In the genomic region with DNA sequence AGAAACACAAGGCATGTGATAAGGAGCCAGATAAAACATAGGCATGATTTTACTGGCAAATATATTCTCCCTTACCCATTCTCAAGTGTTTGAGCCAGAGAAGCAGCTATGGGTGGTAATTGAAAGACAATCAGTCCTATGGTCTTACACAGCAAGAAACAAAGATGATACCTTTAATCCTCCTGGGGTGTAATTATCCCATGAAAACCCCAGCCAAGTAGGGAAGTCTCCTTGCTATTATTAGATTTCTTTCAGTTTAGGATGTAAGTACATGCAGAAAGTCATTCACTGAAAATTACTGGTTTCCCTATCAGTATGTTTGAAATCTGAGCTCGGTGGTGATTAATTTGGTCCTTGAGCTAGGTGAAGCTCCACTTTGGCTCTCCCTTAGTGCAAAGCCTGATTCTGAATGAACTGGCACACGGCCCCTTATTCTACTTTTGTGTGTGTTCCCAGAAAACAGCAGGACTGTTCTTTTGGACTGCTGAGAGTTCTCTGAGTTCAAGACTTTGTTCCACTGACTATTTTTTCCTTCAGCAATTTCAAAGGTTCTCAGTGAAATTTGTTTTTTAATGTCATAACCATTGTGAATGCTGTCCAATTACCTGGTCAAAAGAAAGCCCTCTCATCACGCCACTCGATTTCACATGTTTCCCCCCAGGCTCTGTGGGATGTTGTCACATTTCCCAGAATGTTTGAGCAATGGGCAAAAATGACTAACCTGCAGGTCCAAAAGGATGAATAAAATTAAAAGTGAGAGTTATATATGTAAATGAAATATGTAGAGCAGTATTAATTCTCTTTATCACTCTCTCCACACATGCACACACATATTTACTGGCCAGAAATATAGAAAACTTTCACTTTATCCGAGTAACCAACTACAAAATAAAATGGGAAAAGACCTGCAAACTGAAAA, we compare ENCODE assay signal across 12 cellular contexts.
DNase-seq lines count a peak whose midpoint lies in the region; ATAC-seq, FAIRE-seq and TF ChIP-seq lines count a peak whose summit lies in the region.
"Had no signal": no experiment of that assay in that cellular context is flagged by ENCODE, and none has a peak within 500 bp of the region (broad histone marks: within the 10 kb centered on the region; RNA-seq: fewer than 3 reads in every experiment).

No MANE protein-coding gene starts in this region.

- ATAC-seq in HG03565 (IDR thresholded peaks at IDR 0.05; ENCODE audit: unreplicated experiment), result no peak
- ATAC-seq in HG02870 (IDR thresholded peaks at IDR 0.05; ENCODE audit: unreplicated experiment), result no peak
- ATAC-seq: gastroesophageal sphincter, left ventricle myocardium superior had no signal

- H3K4me1 ChIP-seq in astrocyte (ENCODE audit: insufficient read depth, low read length) (peaks cover 16% of the 10 kb centered on the region), neuronal stem cell (ENCODE audit: control insufficient read depth in 2 of 2, insufficient read depth in 1 of 2, low read depth in 1 of 2, low read length in 2 of 2) (peaks cover 6 to 10% of the 10 kb centered on the region in 2 donors)

- no peak overlapping the region for H2BK12ac ChIP-seq in neuronal stem cell (ENCODE audit: low read length)

- H3K23ac ChIP-seq in neuronal stem cell (ENCODE audit: low read depth, low read length, poor library complexity), result no peak overlapping the region

- H2AK5ac ChIP-seq in neuronal stem cell (ENCODE audit: low read depth, low read length), result no peak overlapping the region

- H3K36me3 ChIP-seq in astrocyte (ENCODE audit: insufficient read depth, low read length), result no peaks in the 10 kb centered on the region
- no peaks in the 10 kb centered on the region for H3K36me3 ChIP-seq in neuronal stem cell (replicated peaks in 1 of 2; ENCODE audit: control insufficient read depth in 2 of 2, insufficient read depth in 2 of 2, low read length in 2 of 2)
- H3K36me3 ChIP-seq: gastroesophageal sphincter had no signal

- H3K4me2 ChIP-seq in astrocyte (ENCODE audit: low read length) (no peak overlapping the region), neuronal stem cell (ENCODE audit: insufficient read depth, low read length, poor library complexity, severe bottlenecking) (no peak overlapping the region)

- peaks cover 23% of the 10 kb centered on the region for H3K4me1 Mint-ChIP-seq in astrocyte (ENCODE audit: low read depth, unreplicated experiment)

- no peak overlapping the region for H4K91ac ChIP-seq in neuronal stem cell (ENCODE audit: low read depth, low read length, poor library complexity)

- H3K14ac ChIP-seq in neuronal stem cell (ENCODE audit: low read length), result no peak overlapping the region

- H3K9me3 Mint-ChIP-seq in astrocyte (ENCODE audit: unreplicated experiment), result no peaks in the 10 kb centered on the region
- H3K9me3 Mint-ChIP-seq: H9 had no signal

- no peaks in the 10 kb centered on the region for H3K79me2 ChIP-seq in astrocyte (ENCODE audit: insufficient read depth, low read length)

- H3K4ac ChIP-seq in neuronal stem cell (ENCODE audit: low read length), result no peak overlapping the region

- no peak overlapping the region for H3K18ac ChIP-seq in neuronal stem cell (ENCODE audit: low read length)

- H2AFZ ChIP-seq in astrocyte (ENCODE audit: low read depth, low read length) (no peak overlapping the region), neuronal stem cell (ENCODE audit: low read length) (peak overlapping the region; percentile 32)

- no peak overlapping the region for H3K4me3 Mint-ChIP-seq in astrocyte (ENCODE audit: unreplicated experiment)
- H3K4me3 Mint-ChIP-seq: H9 had no signal

- no peak overlapping the region for H2BK120ac ChIP-seq in neuronal stem cell (ENCODE audit: low read depth, low read length)

- H3K27ac ChIP-seq in astrocyte (ENCODE audit: low read depth, low read length) (no peak overlapping the region), neuronal stem cell (replicated peaks; ENCODE audit: low read length) (no peak overlapping the region)

- no peak overlapping the region for H2BK5ac ChIP-seq in neuronal stem cell (ENCODE audit: low read length)

- no peaks in the 10 kb centered on the region for H4K20me1 ChIP-seq in astrocyte (ENCODE audit: insufficient read depth, low read length)

- H3K36me3 Mint-ChIP-seq in astrocyte (ENCODE audit: low read depth, unreplicated experiment), result no peaks in the 10 kb centered on the region

- DNase-seq in NCI-H2107 treated with DMSO at 0.1 percent for 48 hours (lab: John Stamatoyannopoulos, UW; ENCODE audit: unreplicated experiment), result peak; percentile 2
- DNase-seq in NCI-H2107 (lab: John Stamatoyannopoulos, UW), result no peak
- peak; percentile 43 for DNase-seq in NCI-H146 treated with DMSO at 0.1 percent for 48 hours (lab: John Stamatoyannopoulos, UW; ENCODE audit: unreplicated experiment)
- peak; percentile 32 for DNase-seq in astrocyte (ENCODE audit: low read depth)
- DNase-seq in neuronal stem cell (ENCODE audit: low spot score), result no peak
- DNase-seq in H4 (ENCODE audit: low spot score), result no peak
- DNase-seq: H9, left ventricle myocardium superior had no signal

- no peak overlapping the region for H3K4me3 ChIP-seq in astrocyte (ENCODE audit: insufficient read depth, low read depth, low read length)
- no peak overlapping the region for H3K4me3 ChIP-seq in neuronal stem cell (ENCODE audit: low read length in 2 of 2)
- H3K4me3 ChIP-seq: gastroesophageal sphincter had no signal

- TF ChIP-seq CTCF in astrocyte (IDR thresholded peaks at IDR 0.05; ENCODE audit: insufficient read depth, low read depth, low read length), result no peak

- no peak for FAIRE-seq in astrocyte (lab: Jason Lieb, UNC)
- FAIRE-seq: colon had no signal

- H3K9me3 ChIP-seq in astrocyte (ENCODE audit: insufficient read depth, low read depth, low read length), result no peaks in the 10 kb centered on the region
- no peaks in the 10 kb centered on the region for H3K9me3 ChIP-seq in neuronal stem cell (replicated peaks in 1 of 2; ENCODE audit: control insufficient read depth in 2 of 2, insufficient read depth in 1 of 2, low read depth in 1 of 2, low read length in 2 of 2)
- H3K9me3 ChIP-seq: gastroesophageal sphincter had no signal

- H3K27me3 Mint-ChIP-seq in astrocyte (ENCODE audit: low read depth, unreplicated experiment), result no peaks in the 10 kb centered on the region

- H2BK15ac ChIP-seq in neuronal stem cell (ENCODE audit: low read length), result no peak overlapping the region

- WGBS in neuronal stem cell (ENCODE audit: extremely low coverage in 2 of 2, insufficient read length in 2 of 2, insufficient replicate concordance in 1 of 2), 2 donors, result no CpG with 5 or more reads among the region's 5 CpGs

- no peak overlapping the region for H3K9ac ChIP-seq in astrocyte (ENCODE audit: low read length)
- no peak overlapping the region for H3K9ac ChIP-seq in neuronal stem cell (ENCODE audit: low read depth, low read length, poor library complexity)

- no peaks in the 10 kb centered on the region for H3K27me3 ChIP-seq in astrocyte (ENCODE audit: insufficient read depth, low read length)
- peaks cover 0 to 23% (median 0%) of the 10 kb centered on the region in 3 experiments for H3K27me3 ChIP-seq in neuronal stem cell (ENCODE audit: control insufficient read depth in 3 of 3, insufficient read depth in 3 of 3, low read depth in 1 of 3, low read length in 3 of 3)

- H4K8ac ChIP-seq in neuronal stem cell (ENCODE audit: low read depth, low read length), result no peak overlapping the region

- H3K79me1 ChIP-seq in neuronal stem cell (ENCODE audit: low read depth, low read length), result no peaks in the 10 kb centered on the region

- no peak overlapping the region for H3K27ac Mint-ChIP-seq in astrocyte (ENCODE audit: unreplicated experiment)
- H3K27ac Mint-ChIP-seq: H9 had no signal

Comparison
In these comparisons a context has a peak if more than half of its experiments do, and no peak if none do; other contexts are left out.
1. DNase-seq: peak in NCI-H2107 treated with DMSO at 0.1 percent for 48 hours (single experiment), NCI-H146 treated with DMSO at 0.1 percent for 48 hours (single experiment) and astrocyte (single experiment); none in NCI-H2107 (single experiment), neuronal stem cell (single experiment) and H4 (single experiment).